ENCODE assay signal across 10 cellular contexts in genomic region chr11:6022954-6023353, GRCh38. TPM values are rescaled to one million over a fixed set of nuclear protein-coding genes. Genes with fewer than 3 reads are reported as not detected.
A peak's percentile ranks its signal among the peaks of the same experiment; 100 is the strongest.
DNase-seq lines count a peak whose midpoint lies in the region; ATAC-seq, FAIRE-seq and TF ChIP-seq lines count a peak whose summit lies in the region.
"Had no signal": no experiment of that assay in that cellular context is flagged by ENCODE, and none has a peak within 500 bp of the region (broad histone marks: within the 10 kb centered on the region; RNA-seq: fewer than 3 reads in every experiment).

No MANE protein-coding gene starts in this region.

- WGBS in small intestine, 3 donors, result 0 to 1% (median 1%) methylated on average over 4 of the region's 4 CpGs

- H3K4me1 ChIP-seq in BE2C (no peaks in the 10 kb centered on the region), adipocyte (ENCODE audit: control insufficient read depth, insufficient read depth, low read length) (no peaks in the 10 kb centered on the region), small intestine (ENCODE audit: control insufficient read depth in 2 of 2, insufficient read depth in 1 of 2, low read depth in 1 of 2, low read length in 1 of 2) (no peaks in the 10 kb centered on the region)

- FAIRE-seq in small intestine (lab: Jason Lieb, UNC), result no peak

- no peak overlapping the region for H3K9ac ChIP-seq in adipocyte (ENCODE audit: low read length)

- H3K27me3 ChIP-seq in BE2C, result no peaks in the 10 kb centered on the region
- peaks cover 11% of the 10 kb centered on the region for H3K27me3 ChIP-seq in adipocyte (replicated peaks; ENCODE audit: control insufficient read depth, insufficient read depth, low read length)
- H3K27me3 ChIP-seq in small intestine (ENCODE audit: control insufficient read depth in 2 of 2, insufficient read depth in 2 of 2, low read length in 2 of 2), result no peaks in the 10 kb centered on the region

- TF ChIP-seq POLR2A in NB4 (IDR thresholded peaks at IDR 0.05; ENCODE audit: extremely low read depth, insufficient read length), result no peak

- DNase-seq in BE2C (no peak), NB4 (ENCODE audit: low read depth) (peak; percentile 54), adipocyte (ENCODE audit: low read depth) (peak; percentile 79), hepatic stellate cell (ENCODE audit: low spot score) (peak; percentile 5), small intestine (peak; percentile 37)
- DNase-seq in stimulated activated CD8-positive, alpha-beta memory T cell treated with anti-CD3 and anti-CD28 coated beads, Interleukin-4, amount 100 ng/mL, for 48 hours, result no peak

- ATAC-seq in GM18868 (IDR thresholded peaks at IDR 0.05; ENCODE audit: unreplicated experiment), result peak; percentile 85
- ATAC-seq in HG03354 (IDR thresholded peaks at IDR 0.05; ENCODE audit: poor library complexity, severe bottlenecking, unreplicated experiment), result no peak

- no peaks in the 10 kb centered on the region for H3K9me3 ChIP-seq in BE2C
- H3K9me3 ChIP-seq in adipocyte (ENCODE audit: control insufficient read depth, low read length), result no peaks in the 10 kb centered on the region
- no peaks in the 10 kb centered on the region for H3K9me3 ChIP-seq in small intestine (ENCODE audit: control insufficient read depth, low read depth)

- H3K27ac ChIP-seq in small intestine (ENCODE audit: low read depth in 1 of 2, low read length in 1 of 2), result no peak overlapping the region

- H3K36me3 ChIP-seq in BE2C (no peaks in the 10 kb centered on the region), adipocyte (ENCODE audit: control insufficient read depth, insufficient read depth, low read length, severe bottlenecking) (no peaks in the 10 kb centered on the region), small intestine (ENCODE audit: control insufficient read depth in 2 of 2, insufficient read depth in 2 of 2, low read length in 2 of 2) (no peaks in the 10 kb centered on the region)

- no peak overlapping the region for H3K4me3 ChIP-seq in BE2C (ENCODE audit: low read depth, low read length)
- H3K4me3 ChIP-seq in NB4 (ENCODE audit: low read depth, low read length), result no peak overlapping the region
- H3K4me3 ChIP-seq in adipocyte (ENCODE audit: low read length), result no peak overlapping the region
- H3K4me3 ChIP-seq in small intestine (ENCODE audit: low read depth in 1 of 2, low read length in 2 of 2), result no peak overlapping the region

- TF ChIP-seq CTCF in BE2C (IDR thresholded peaks at IDR 0.05; ENCODE audit: low read depth, low read length) (peak; percentile 35), NB4 (IDR thresholded peaks at IDR 0.05; ENCODE audit: low read depth, low read length) (peak; percentile 40)

RNA-seq across cellular contexts. Expression of gene OR56A1, which starts 7.6 kb away (rescaled TPM):
- not detected for polyA plus RNA-seq in BE2C (2012; ENCODE audit: insufficient read depth, insufficient read length, low read depth)
- not detected for polyA plus RNA-seq in small intestine
- polyA plus RNA-seq: esophagus, urinary bladder had no signal

RNA-seq across cellular contexts. Expression of gene OR56A4, which starts 16.2 kb away (rescaled TPM):
- not detected for polyA plus RNA-seq in BE2C (2012; ENCODE audit: insufficient read depth, insufficient read length, low read depth)
- not detected for polyA plus RNA-seq in small intestine
- polyA plus RNA-seq: esophagus, urinary bladder had no signal

RNA-seq across cellular contexts. Expression of gene OR52L1, which starts 36.2 kb away (rescaled TPM):
- not detected for polyA plus RNA-seq in BE2C (2012; ENCODE audit: insufficient read depth, insufficient read length, low read depth)
- not detected for polyA plus RNA-seq in small intestine
- polyA plus RNA-seq: esophagus, urinary bladder had no signal

RNA-seq across cellular contexts. Expression of gene OR56A5, which starts 54.7 kb away (rescaled TPM):
- polyA plus RNA-seq in BE2C (2012; ENCODE audit: insufficient read depth, insufficient read length, low read depth), result not detected
- polyA plus RNA-seq in small intestine, result not detected
- polyA plus RNA-seq: esophagus, urinary bladder had no signal

Comparison
In these comparisons a context has a peak if more than half of its experiments do, and no peak if none do; other contexts are left out.
1. DNase-seq: peak in NB4 (single experiment), adipocyte (single experiment), hepatic stellate cell (single experiment) and small intestine (single experiment); none in BE2C (single experiment) and stimulated activated CD8-positive, alpha-beta memory T cell treated with anti-CD3 and anti-CD28 coated beads, Interleukin-4, amount 100 ng/mL, for 48 hours (single experiment).